In genomic region chr14:31084385-31084784, GRCh38 we compare ENCODE assay signal across 10 cellular contexts.
DNase-seq lines count a peak whose midpoint lies in the region; ATAC-seq and TF ChIP-seq lines count a peak whose summit lies in the region.
"Had no signal": no experiment of that assay in that cellular context is flagged by ENCODE, and none has a peak within 500 bp of the region (broad histone marks: within the 10 kb centered on the region; RNA-seq: fewer than 3 reads in every experiment).

No MANE protein-coding gene starts in this region.

- no peaks in the 10 kb centered on the region for H3K9me3 ChIP-seq in SU-DHL-6 (ENCODE audit: insufficient read depth, low read length)

- H3K4me3 ChIP-seq in SU-DHL-6 (ENCODE audit: insufficient read depth, low read length, poor library complexity, severe bottlenecking) = no peak overlapping the region
- H3K4me3 ChIP-seq in brain microvascular endothelial cell (ENCODE audit: low read depth, low read length) = no peak overlapping the region

- no peaks in the 10 kb centered on the region for H3K36me3 ChIP-seq in SU-DHL-6 (ENCODE audit: low read length)
- no peaks in the 10 kb centered on the region for H3K36me3 ChIP-seq in brain microvascular endothelial cell (replicated peaks)

- no peaks in the 10 kb centered on the region for H4K20me1 ChIP-seq in SU-DHL-6 (ENCODE audit: low read depth, low read length)

- ATAC-seq in GM19438 (IDR thresholded peaks at IDR 0.05; ENCODE audit: low read depth, unreplicated experiment) = peak; percentile 74
- ATAC-seq in HG03066 (IDR thresholded peaks at IDR 0.05; ENCODE audit: low read depth, unreplicated experiment) = peak; percentile 61

- peaks cover 4% of the 10 kb centered on the region; the same call in 1 of the 2 replicates for H3F3A ChIP-seq in SU-DHL-6 (ENCODE audit: insufficient read depth)

- peak overlapping the region; percentile 43 for H3K9ac ChIP-seq in SU-DHL-6 (ENCODE audit: low read length)
- H3K9ac ChIP-seq: parathyroid adenoma had no signal

- H2AFZ ChIP-seq in SU-DHL-6 (ENCODE audit: low read depth, low read length, severe bottlenecking) = peak overlapping the region; percentile 78
- H2AFZ ChIP-seq: parathyroid adenoma had no signal

- no peaks in the 10 kb centered on the region for H3K27me3 ChIP-seq in SU-DHL-6 (ENCODE audit: low read length)
- no peaks in the 10 kb centered on the region for H3K27me3 ChIP-seq in brain microvascular endothelial cell (replicated peaks)

- DNase-seq in GM10266 (ENCODE audit: extremely low spot score) = peak; percentile 29
- no peak for DNase-seq in brain microvascular endothelial cell
- no peak for DNase-seq in kidney tubule cell (ENCODE audit: low spot score)
- DNase-seq in AML-193 (lab: John Stamatoyannopoulos, UW) = no peak
- no peak for DNase-seq in NCI-H1105 treated with DMSO at 0.1 percent for 48 hours (lab: John Stamatoyannopoulos, UW)
- DNase-seq: activated CD4-positive, CD25-positive, alpha-beta regulatory T cell had no signal

- no peaks in the 10 kb centered on the region for H3K9me2 ChIP-seq in SU-DHL-6 (replicated peaks; ENCODE audit: insufficient read depth, low read length)

- H3K79me2 ChIP-seq in SU-DHL-6 (ENCODE audit: insufficient read depth, low read length) = no peaks in the 10 kb centered on the region
- H3K79me2 ChIP-seq: parathyroid adenoma had no signal

- H3K4me2 ChIP-seq in SU-DHL-6 (ENCODE audit: low read depth, low read length, poor library complexity, severe bottlenecking) = peak overlapping the region; percentile 62

- in situ Hi-C loops in brain microvascular endothelial cell (cut with HindIII; ENCODE audit: low pct_ligation_motif_present, low sequenced_read_pairs) = no loop called here

- peak overlapping the region; percentile 63 for H3K27ac ChIP-seq in SU-DHL-6 (ENCODE audit: low read depth, low read length)
- no peak overlapping the region for H3K27ac ChIP-seq in brain microvascular endothelial cell
- H3K27ac ChIP-seq: parathyroid adenoma had no signal

- TF ChIP-seq CTCF in GM10266 (IDR thresholded peaks at IDR 0.05; ENCODE audit: control insufficient read depth, insufficient read depth, low read depth, missing control alignments) (no peak), SU-DHL-6 (IDR thresholded peaks at IDR 0.05; ENCODE audit: insufficient read depth, low read length, poor library complexity, severe bottlenecking) (peak; percentile 10), brain microvascular endothelial cell (IDR thresholded peaks at IDR 0.05; ENCODE audit: low read depth, low read length, missing control alignments) (no peak)
